Comparison of ENCODE assay signal across 20 cellular contexts in the genomic region with DNA sequence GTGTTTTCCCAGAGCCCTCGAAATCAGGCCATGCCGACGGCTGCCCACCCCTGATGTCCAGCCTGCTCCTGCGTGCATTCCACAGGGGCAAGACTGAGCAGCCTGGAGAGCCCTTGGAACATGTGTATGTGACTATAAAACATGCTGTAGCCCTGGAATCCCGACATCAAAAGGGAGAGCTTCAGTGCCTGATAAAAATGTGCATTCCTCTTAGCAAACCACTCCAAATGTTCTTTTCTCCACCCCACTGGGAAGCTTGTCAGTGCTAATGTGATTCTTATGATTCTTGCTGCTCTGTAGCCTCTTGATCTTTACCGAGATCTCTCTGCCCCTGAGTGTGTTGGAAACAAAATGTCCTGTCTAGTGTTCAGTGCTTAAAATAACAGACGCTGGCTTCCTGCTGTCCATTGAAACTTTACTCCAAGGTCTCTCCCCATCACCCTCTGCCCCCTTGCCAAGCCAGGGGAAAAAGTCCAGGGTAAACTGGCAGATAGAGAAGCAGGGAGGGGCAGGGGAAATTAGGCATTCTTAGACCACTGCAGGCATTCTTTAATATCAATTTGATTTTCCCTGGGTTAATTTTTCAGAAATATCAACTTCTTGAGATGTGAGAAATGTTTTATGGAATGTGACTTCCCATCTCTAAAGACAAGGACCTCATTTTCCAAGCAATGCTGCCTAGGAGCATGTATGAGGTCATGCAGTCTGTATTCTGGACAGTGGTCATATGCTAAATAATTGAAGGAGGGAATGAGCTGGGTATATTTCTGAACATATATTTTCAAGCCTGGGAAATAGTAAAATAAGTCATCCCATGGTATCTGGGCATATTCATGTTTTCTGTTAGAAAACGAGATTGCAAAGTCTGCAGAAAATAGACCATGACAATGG.
DNase-seq lines count a peak whose midpoint lies in the region; ATAC-seq and TF ChIP-seq lines count a peak whose summit lies in the region.
"Had no signal": no experiment of that assay in that cellular context is flagged by ENCODE, and none has a peak within 500 bp of the region (broad histone marks: within the 10 kb centered on the region; RNA-seq: fewer than 3 reads in every experiment).

No MANE protein-coding gene starts in this region.

- no peak overlapping the region for H3K9ac ChIP-seq in mammary epithelial cell (ENCODE audit: insufficient read depth, low read length)
- H3K9ac ChIP-seq: BLaER1 had no signal

- no peak for DNase-seq in mammary epithelial cell
- peak in 1 of 3 donors; percentile 60 for DNase-seq in right cardiac atrium
- no peak for DNase-seq in upper lobe of right lung
- no peak for DNase-seq in NK-92 treated with Interleukin-12 subunit alpha and Interleukin-12 subunit beta, amount 100 ng/mL, for 24 hours (lab: John Stamatoyannopoulos, UW)
- DNase-seq in NCI-H2029 (lab: John Stamatoyannopoulos, UW) = no peak
- no peak for DNase-seq in stimulated activated CD4-positive, alpha-beta T cell treated with anti-CD3 and anti-CD28 coated beads, Interleukin-4, amount 100 ng/mL, for 1 hour
- DNase-seq: activated CD4-positive, alpha-beta T cell treated with anti-CD3 and anti-CD28 coated beads for 48 hours; activated naive CD8-positive, alpha-beta T cell treated with anti-CD3 and anti-CD28 coated beads, Interleukin-2, amount 10 ng/mL, durations not matched to agents 7 days and 5 days; activated T-cell treated with anti-CD3 and anti-CD28 coated beads, Interleukin-2, amount 50 U/mL, for 1 hour; DND-41; left colon; MV-4-11; NCI-H2227 treated with DMSO at 0.1 percent for 48 hours; SJCRH30; spleen; T-helper 9 cell had no signal

- H3K27ac ChIP-seq in mammary epithelial cell (ENCODE audit: insufficient read depth, low read depth, low read length) (no peak overlapping the region), right cardiac atrium (ENCODE audit: low read length) (peak overlapping the region; percentile 49), upper lobe of right lung (peak overlapping the region; percentile 34)
- H3K27ac ChIP-seq: BLaER1, neutrophil, SJCRH30 had no signal

- no peaks in the 10 kb centered on the region for H4K20me1 ChIP-seq in mammary epithelial cell (ENCODE audit: insufficient read depth, low read length)
- H4K20me1 ChIP-seq: BLaER1 had no signal

- intact Hi-C loops in mammary epithelial cell (cut with micrococcal nuclease) = no loop called here
- intact Hi-C loops in right cardiac atrium (cut with DNase I) = no loop called here
- intact Hi-C loops in upper lobe of right lung (cut with DNase I) = no loop called here

- H3K79me2 ChIP-seq in mammary epithelial cell (ENCODE audit: insufficient read depth, low read length) = no peaks in the 10 kb centered on the region

- no peaks in the 10 kb centered on the region for H3K9me3 ChIP-seq in mammary epithelial cell (replicated peaks; ENCODE audit: insufficient read depth, low read length)
- H3K9me3 ChIP-seq in right cardiac atrium (ENCODE audit: control insufficient read depth, low read length) = no peaks in the 10 kb centered on the region
- no peaks in the 10 kb centered on the region for H3K9me3 ChIP-seq in neuron (ENCODE audit: low read length)
- H3K9me3 ChIP-seq in upper lobe of right lung = no peaks in the 10 kb centered on the region
- H3K9me3 ChIP-seq: BLaER1, neutrophil, SJCRH30, spleen had no signal

- ATAC-seq in right cardiac atrium (peak; percentile 86 to 91), upper lobe of right lung (peak; percentile 79), GM18511 (IDR thresholded peaks at IDR 0.05; ENCODE audit: unreplicated experiment) (no peak)
- ATAC-seq: left colon had no signal

- H3K27me3 ChIP-seq in mammary epithelial cell (ENCODE audit: insufficient read depth, low read length) = no peaks in the 10 kb centered on the region
- H3K27me3 ChIP-seq in right cardiac atrium (ENCODE audit: control insufficient read depth, insufficient read depth) = no peaks in the 10 kb centered on the region
- H3K27me3 ChIP-seq in neuron (ENCODE audit: insufficient read depth, low read length) = no peaks in the 10 kb centered on the region
- no peaks in the 10 kb centered on the region for H3K27me3 ChIP-seq in upper lobe of right lung
- H3K27me3 ChIP-seq: BLaER1, neutrophil had no signal

- no peak for TF ChIP-seq CTCF in mammary epithelial cell (conservative IDR thresholded peaks at IDR 0.05 in 1 of 2, IDR thresholded peaks at IDR 0.05 in 1 of 2; ENCODE audit: extremely low read depth in 1 of 2, insufficient read depth in 1 of 2, low read depth in 1 of 2, low read length in 2 of 2)
- TF ChIP-seq CTCF in upper lobe of right lung (IDR thresholded peaks at IDR 0.05) = no peak

- dilution Hi-C loops in mammary epithelial cell (cut with HindIII; ENCODE audit: low sequenced_read_pairs) = no loop called here

- H3K4me2 ChIP-seq in mammary epithelial cell (ENCODE audit: insufficient read depth, low read depth, low read length) = no peak overlapping the region
- H3K4me2 ChIP-seq: BLaER1 had no signal

- peak overlapping the region; percentile 4 for H2AFZ ChIP-seq in mammary epithelial cell (ENCODE audit: low read depth, low read length)
- H2AFZ ChIP-seq in neuron (ENCODE audit: low read depth, low read length) = peak overlapping the region; percentile 6

- in situ Hi-C loops in mammary epithelial cell (cut with MboI; ENCODE audit: low sequenced_read_pairs in 2 of 2) = no loop called here

- CTCF ChIA-PET in mammary epithelial cell (lab: Charles Lee; ENCODE audit: low non-redundant PET) = no interaction called here

- no peaks in the 10 kb centered on the region for H3K4me1 ChIP-seq in mammary epithelial cell (ENCODE audit: insufficient read depth, low read length)
- H3K4me1 ChIP-seq in right cardiac atrium (ENCODE audit: control insufficient read depth, insufficient read depth, low read length) = peaks cover 2% of the 10 kb centered on the region
- H3K4me1 ChIP-seq in neuron (ENCODE audit: insufficient read depth, low read length) = peaks cover 9% of the 10 kb centered on the region
- peaks cover 22% of the 10 kb centered on the region for H3K4me1 ChIP-seq in upper lobe of right lung
- H3K4me1 ChIP-seq: BLaER1, SJCRH30, spleen had no signal

- H3K4me3 ChIP-seq in mammary epithelial cell (replicated peaks in 1 of 3; ENCODE audit: insufficient read depth in 1 of 3, low read depth in 2 of 3, low read length in 3 of 3) (no peak overlapping the region), right cardiac atrium (ENCODE audit: low read length) (no peak overlapping the region), neuron (ENCODE audit: low read length) (no peak overlapping the region), upper lobe of right lung (no peak overlapping the region)
- H3K4me3 ChIP-seq: BLaER1, SJCRH30, spleen had no signal

- no TSS peak for BruUV-seq in mammary epithelial cell (replicated peaks; lab: Mats Ljungman, UMichigan)

- 39% methylated on average over 7 of the region's 8 CpGs for WGBS in mammary epithelial cell (ENCODE audit: low coverage, missing lambda C conversion rate)
- 33% methylated on average over 8 of the region's 8 CpGs for WGBS in right cardiac atrium

- H3K36me3 ChIP-seq in mammary epithelial cell (ENCODE audit: insufficient read depth, low read length) = no peaks in the 10 kb centered on the region
- no peaks in the 10 kb centered on the region for H3K36me3 ChIP-seq in neuron (ENCODE audit: insufficient read depth, low read length)
- H3K36me3 ChIP-seq in upper lobe of right lung = no peaks in the 10 kb centered on the region
- H3K36me3 ChIP-seq: BLaER1, neutrophil, SJCRH30, spleen had no signal
